ENCODE assay signal across 8 cellular contexts in genomic region chr17:45147581-45148182, GRCh38. TPM values are rescaled to one million over a fixed set of nuclear protein-coding genes. Genes with fewer than 3 reads are reported as not detected.
DNase-seq lines count a peak whose midpoint lies in the region; ATAC-seq and TF ChIP-seq lines count a peak whose summit lies in the region.

No MANE protein-coding gene starts in this region.

- WGBS in thyroid gland, 2 donors: 0% methylated on average over 34 of the region's 38 CpGs

- H3K36me3 ChIP-seq in thyroid gland: no peaks in the 10 kb centered on the region

- peak; percentile 7 for ATAC-seq in omental fat pad (ENCODE audit: low FRiP score)
- no peak for ATAC-seq in HG02884 (IDR thresholded peaks at IDR 0.05; ENCODE audit: unreplicated experiment)

- DNase-seq in NAMALWA (ENCODE audit: low spot score) (peak; percentile 96), SK-MEL-5 (ENCODE audit: low read depth, low spot score) (peak; percentile 94), glomerular visceral epithelial cell (ENCODE audit: extremely low spot score) (peak; percentile 91), omental fat pad (ENCODE audit: low spot score) (no peak), thyroid gland (peak; percentile 71 to 77)
- peak; percentile 83 for DNase-seq in activated naive CD4-positive, alpha-beta T cell treated with anti-CD3 and anti-CD28 coated beads, Interleukin-2, amount 50 U/mL, for 16 hours

- peak overlapping the region; percentile 93 to 99 (median 98) for H3K27ac ChIP-seq in thyroid gland

- intact Hi-C loops in thyroid gland (cut with DNase I): loop anchor here (10.0 kb wide), 1 partner anchor 237 kb away; no protein-coding TSS in a partner anchor

- no peak for TF ChIP-seq CTCF in GM12875 (IDR thresholded peaks at IDR 0.05; ENCODE audit: borderline replicate concordance, insufficient read depth, low read depth, low read length)
- no peak for TF ChIP-seq CTCF in omental fat pad (IDR thresholded peaks at IDR 0.05)
- peak in 1 of 6 experiments; percentile 23 for TF ChIP-seq CTCF in thyroid gland (IDR thresholded peaks at IDR 0.05)

- H3K4me3 ChIP-seq in GM12875 (ENCODE audit: low read depth, low read length) (peak overlapping the region; percentile 51), thyroid gland (replicated peaks in 1 of 3) (peak overlapping the region; percentile 21 to 71 (median 58))

- in situ Hi-C loops in SK-MEL-5 (cut with HindIII; ENCODE audit: low pct_unique_long_range_greater_than_20kb, low sequenced_read_pairs): no loop called here

- peaks cover 17 to 41% of the 10 kb centered on the region in 2 donors for H3K4me1 ChIP-seq in thyroid gland

- TF ChIP-seq POLR2A in thyroid gland (IDR thresholded peaks at IDR 0.05): no peak

- no peaks in the 10 kb centered on the region for H3K27me3 ChIP-seq in thyroid gland

- H3K9me3 ChIP-seq in thyroid gland: no peaks in the 10 kb centered on the region

RNA-seq across cellular contexts. Expression of gene HEXIM1, which starts 0.6 kb away (rescaled TPM):
- total RNA-seq in SK-MEL-5 (2014; rRNA removed; shearing (Covaris generic)): 10.6 and 14.4 TPM in 2 replicates
- 31.6 and 32.3 TPM in 2 replicates for polyA plus RNA-seq in SK-MEL-5 (2015; cell fraction: cytosol; rRNA removed)
- polyA plus RNA-seq in SK-MEL-5 (2015; cell fraction: nucleus; rRNA removed): 24.4 and 38.3 TPM in 2 replicates
- 10 to 100 TPM; 21.9 to 31.0 (median 24.3) TPM for total RNA-seq in omental fat pad
- 10 to 100 TPM; 15.6 to 33.5 (median 18.4) TPM for total RNA-seq in thyroid gland

RNA-seq across cellular contexts. Expression of gene ACBD4, which starts 12.2 kb away (rescaled TPM):
- 1.7 and 3.3 TPM in 2 replicates for total RNA-seq in SK-MEL-5 (2014; rRNA removed; shearing (Covaris generic))
- 4.2 and 5.6 TPM in 2 replicates for polyA plus RNA-seq in SK-MEL-5 (2015; cell fraction: cytosol; rRNA removed)
- polyA plus RNA-seq in SK-MEL-5 (2015; cell fraction: nucleus; rRNA removed): 13.5 and 22.8 TPM in 2 replicates
- total RNA-seq in omental fat pad: 10 to 100 TPM in 2 of 4 donors, 1 to 10 TPM in 2; 6.4 to 23.2 (median 8.5) TPM
- 10 to 100 TPM; 16.7 to 20.4 (median 17.7) TPM for total RNA-seq in thyroid gland

RNA-seq across cellular contexts. Expression of gene HEXIM2, which starts 14.0 kb away (rescaled TPM):
- 14.0 and 14.2 TPM in 2 replicates for total RNA-seq in SK-MEL-5 (2014; rRNA removed; shearing (Covaris generic))
- polyA plus RNA-seq in SK-MEL-5 (2015; cell fraction: cytosol; rRNA removed): 25.3 and 28.3 TPM in 2 replicates
- polyA plus RNA-seq in SK-MEL-5 (2015; cell fraction: nucleus; rRNA removed): 8.8 and 12.9 TPM in 2 replicates
- total RNA-seq in omental fat pad: 1 to 10 TPM; 1.4 to 9.3 (median 3.9) TPM
- total RNA-seq in thyroid gland: 10 to 100 TPM in 2 of 4 donors, 1 to 10 TPM in 2; 3.9 to 16.3 (median 10.0) TPM

RNA-seq across cellular contexts. Expression of gene PLCD3, which starts 15.4 kb away (rescaled TPM):
- 4.0 and 9.8 TPM in 2 replicates for total RNA-seq in SK-MEL-5 (2014; rRNA removed; shearing (Covaris generic))
- polyA plus RNA-seq in SK-MEL-5 (2015; cell fraction: cytosol; rRNA removed): 31.2 and 36.3 TPM in 2 replicates
- polyA plus RNA-seq in SK-MEL-5 (2015; cell fraction: nucleus; rRNA removed): 20.6 and 47.6 TPM in 2 replicates
- total RNA-seq in omental fat pad: 10 to 100 TPM; 35.4 to 68.4 (median 44.2) TPM
- total RNA-seq in thyroid gland: 10 to 100 TPM in 3 of 4 donors, 1 to 10 TPM in 1; 8.6 to 24.8 (median 16.9) TPM
